In the genomic region with DNA sequence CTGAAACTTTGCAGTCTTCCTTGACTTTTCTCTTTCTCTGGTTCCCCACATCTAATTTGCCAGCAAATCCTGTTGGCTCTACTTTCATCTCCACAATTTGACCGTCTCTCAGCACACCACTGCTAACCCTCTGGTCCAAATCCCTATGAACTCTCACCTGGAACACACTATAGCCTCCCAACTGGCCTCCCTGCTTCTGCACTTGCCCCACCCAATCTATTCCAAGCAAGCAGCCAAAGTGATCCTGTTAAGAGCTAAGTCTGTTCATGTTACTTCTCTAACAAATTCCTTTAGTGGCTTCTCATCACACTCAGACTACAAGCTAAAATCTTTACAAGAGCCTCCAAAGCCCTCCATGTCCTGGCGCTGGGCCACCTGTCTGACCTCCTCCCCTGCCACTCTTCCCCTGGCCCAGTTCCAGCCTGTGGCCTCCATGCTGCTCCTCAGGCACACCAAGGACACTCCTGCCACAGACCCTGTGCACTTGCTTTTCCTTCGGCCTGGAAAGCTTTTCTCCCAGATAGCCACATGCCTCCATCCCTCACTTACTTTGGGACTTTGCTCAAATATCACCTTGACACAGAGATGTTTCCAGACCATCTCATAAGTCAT, we compare ENCODE assay signal across 17 cellular contexts.
"Had no signal": no experiment of that assay in that cellular context is flagged by ENCODE, and none has a peak within 500 bp of the region (broad histone marks: within the 10 kb centered on the region; RNA-seq: fewer than 3 reads in every experiment).

No MANE protein-coding gene starts in this region.

- H3K36me3 ChIP-seq: colonic mucosa, gastroesophageal sphincter, heart left ventricle, tibial artery had no signal

- H3K9me3 ChIP-seq: body of pancreas, colonic mucosa had no signal

- H3K4me1 ChIP-seq: body of pancreas, colonic mucosa, gastroesophageal sphincter, heart left ventricle, tibial artery had no signal

- H3K4me3 Mint-ChIP-seq: activated CD4-positive, alpha-beta T cell treated with anti-CD3 and anti-CD28 coated beads for 36 hours; activated CD8-positive, alpha-beta memory T cell treated with anti-CD3 and anti-CD28 coated beads, Interleukin-2, amount 10 ng/mL, durations not matched to agents 7 days and 5 days; activated naive CD8-positive, alpha-beta T cell; central memory CD8-positive, alpha-beta T cell; natural killer cell; stimulated activated naive B cell treated with anti-CD40 and anti-IgM and Interleukin-4, amounts not matched to agents 10 μg/mL and 1 μg/mL and 100 μg/mL, for 72 hours; WTC11 had no signal

- DNase-seq: activated CD4-positive, alpha-beta T cell treated with anti-CD3 and anti-CD28 coated beads for 36 hours; activated CD4-positive, alpha-beta T cell treated with anti-CD3 and anti-CD28 coated beads, Interleukin-2, amount 50 U/mL, for 48 hours; activated CD8-positive, alpha-beta memory T cell treated with anti-CD3 and anti-CD28 coated beads, Interleukin-2, amount 10 ng/mL, durations not matched to agents 7 days and 5 days; colonic mucosa; kidney; left ventricle myocardium superior; mesendoderm; natural killer cell; stimulated activated naive B cell treated with anti-CD40 and anti-IgM and Interleukin-4, amounts not matched to agents 10 μg/mL and 1 μg/mL and 100 μg/mL, for 72 hours; SW 1271; tibial artery had no signal

- H3K4me1 Mint-ChIP-seq: activated CD4-positive, alpha-beta T cell treated with anti-CD3 and anti-CD28 coated beads for 36 hours; activated CD8-positive, alpha-beta memory T cell treated with anti-CD3 and anti-CD28 coated beads, Interleukin-2, amount 10 ng/mL, durations not matched to agents 7 days and 5 days; central memory CD8-positive, alpha-beta T cell; natural killer cell; stimulated activated naive B cell treated with anti-CD40 and anti-IgM and Interleukin-4, amounts not matched to agents 10 μg/mL and 1 μg/mL and 100 μg/mL, for 72 hours; WTC11 had no signal

- H3K9me3 Mint-ChIP-seq: central memory CD8-positive, alpha-beta T cell; natural killer cell had no signal

- H3K27me3 Mint-ChIP-seq: activated CD4-positive, alpha-beta T cell treated with anti-CD3 and anti-CD28 coated beads for 36 hours; activated CD8-positive, alpha-beta memory T cell treated with anti-CD3 and anti-CD28 coated beads, Interleukin-2, amount 10 ng/mL, durations not matched to agents 7 days and 5 days; central memory CD8-positive, alpha-beta T cell; stimulated activated naive B cell treated with anti-CD40 and anti-IgM and Interleukin-4, amounts not matched to agents 10 μg/mL and 1 μg/mL and 100 μg/mL, for 72 hours had no signal

- ATAC-seq: activated CD4-positive, alpha-beta T cell treated with anti-CD3 and anti-CD28 coated beads for 36 hours; activated CD8-positive, alpha-beta memory T cell treated with anti-CD3 and anti-CD28 coated beads, Interleukin-2, amount 10 ng/mL, durations not matched to agents 7 days and 5 days; body of pancreas; gastroesophageal sphincter; left ventricle myocardium superior; natural killer cell; stimulated activated naive B cell treated with anti-CD40 and anti-IgM and Interleukin-4, amounts not matched to agents 10 μg/mL and 1 μg/mL and 100 μg/mL, for 72 hours; WTC11 had no signal

- H3K27ac Mint-ChIP-seq: activated CD4-positive, alpha-beta T cell treated with anti-CD3 and anti-CD28 coated beads for 36 hours; activated CD8-positive, alpha-beta memory T cell treated with anti-CD3 and anti-CD28 coated beads, Interleukin-2, amount 10 ng/mL, durations not matched to agents 7 days and 5 days; activated naive CD8-positive, alpha-beta T cell; natural killer cell; stimulated activated naive B cell treated with anti-CD40 and anti-IgM and Interleukin-4, amounts not matched to agents 10 μg/mL and 1 μg/mL and 100 μg/mL, for 72 hours; WTC11 had no signal

- H3K4me3 ChIP-seq: body of pancreas, colonic mucosa, gastroesophageal sphincter, heart left ventricle, tibial artery had no signal

- H3K36me3 Mint-ChIP-seq: natural killer cell had no signal

- H3K27ac ChIP-seq: body of pancreas, colonic mucosa, gastroesophageal sphincter, heart left ventricle, tibial artery had no signal

- H3K27me3 ChIP-seq: body of pancreas, colonic mucosa, gastroesophageal sphincter, heart left ventricle, tibial artery had no signal
